ENCODE assay signal across 23 cellular contexts in genomic region chr17:63555475-63556156, GRCh38. TPM values are rescaled to one million over a fixed set of nuclear protein-coding genes. Genes with fewer than 3 reads are reported as not detected.
A peak's percentile ranks its signal among the peaks of the same experiment; 100 is the strongest.
DNase-seq lines count a peak whose midpoint lies in the region; TF ChIP-seq lines count a peak whose summit lies in the region.
"Had no signal": no experiment of that assay in that cellular context is flagged by ENCODE, and none has a peak within 500 bp of the region (broad histone marks: within the 10 kb centered on the region; RNA-seq: fewer than 3 reads in every experiment).

No MANE protein-coding gene starts in this region.

- H3K4me3 Mint-ChIP-seq in activated T-cell treated with anti-CD3 and anti-CD28 coated beads, Interleukin-2, amount 50 U/mL, for 24 hours, result no peak overlapping the region
- no peak overlapping the region for H3K4me3 Mint-ChIP-seq in dendritic cell treated with granulocyte-macrophage colony-stimulating factor and Interleukin-4, amounts not matched to agents 40 ng/mL and 50 ng/mL, for 4 days
- no peak overlapping the region for H3K4me3 Mint-ChIP-seq in endothelial cell (ENCODE audit: unreplicated experiment)
- H3K4me3 Mint-ChIP-seq: activated naive CD8-positive, alpha-beta T cell treated with anti-CD3 and anti-CD28 coated beads, Interleukin-2, amount 10 ng/mL, durations not matched to agents 7 days and 5 days had no signal

- peaks cover 47% of the 10 kb centered on the region for H3K36me3 Mint-ChIP-seq in activated T-cell treated with anti-CD3 and anti-CD28 coated beads, Interleukin-2, amount 50 U/mL, for 24 hours (ENCODE audit: low read depth)
- peaks cover 49% of the 10 kb centered on the region for H3K36me3 Mint-ChIP-seq in dendritic cell treated with granulocyte-macrophage colony-stimulating factor and Interleukin-4, amounts not matched to agents 40 ng/mL and 50 ng/mL, for 4 days (ENCODE audit: low read depth)
- peaks cover 2% of the 10 kb centered on the region for H3K36me3 Mint-ChIP-seq in endothelial cell (ENCODE audit: low read depth, unreplicated experiment)

- H3K27ac Mint-ChIP-seq in activated T-cell treated with anti-CD3 and anti-CD28 coated beads, Interleukin-2, amount 50 U/mL, for 24 hours, result peak overlapping the region; percentile 18
- H3K27ac Mint-ChIP-seq in dendritic cell treated with granulocyte-macrophage colony-stimulating factor and Interleukin-4, amounts not matched to agents 40 ng/mL and 50 ng/mL, for 4 days, result peak overlapping the region; percentile 74
- no peak overlapping the region for H3K27ac Mint-ChIP-seq in endothelial cell (ENCODE audit: unreplicated experiment)
- H3K27ac Mint-ChIP-seq: activated naive CD8-positive, alpha-beta T cell treated with anti-CD3 and anti-CD28 coated beads, Interleukin-2, amount 10 ng/mL, durations not matched to agents 7 days and 5 days had no signal

- TF ChIP-seq CTCF in NB4 (IDR thresholded peaks at IDR 0.05; ENCODE audit: low read depth, low read length) (no peak), GM13977 (IDR thresholded peaks at IDR 0.05; ENCODE audit: extremely low read depth, insufficient read depth, missing control alignments) (no peak), endothelial cell (IDR thresholded peaks at IDR 0.05; ENCODE audit: unreplicated experiment) (no peak)

- DNase-seq in activated T-cell treated with anti-CD3 and anti-CD28 coated beads, Interleukin-2, amount 50 U/mL, for 24 hours, result no peak
- no peak for DNase-seq in activated T-cell treated with anti-CD3 and anti-CD28 coated beads for 4 hours
- peak; percentile 29 for DNase-seq in NB4 (ENCODE audit: low read depth)
- peak; percentile 28 for DNase-seq in posterior vena cava (ENCODE audit: low spot score)
- no peak for DNase-seq in NCI-H2196 (lab: John Stamatoyannopoulos, UW; ENCODE audit: unreplicated experiment)
- DNase-seq in GM13977 (ENCODE audit: low spot score), result no peak
- no peak for DNase-seq in endothelial cell (ENCODE audit: low spot score)
- DNase-seq: activated naive CD8-positive, alpha-beta T cell treated with anti-CD3 and anti-CD28 coated beads, Interleukin-2, amount 10 ng/mL, durations not matched to agents 7 days and 5 days; brain microvascular endothelial cell; CD8-positive, alpha-beta memory T cell; dermis blood vessel endothelial cell; HCEC 1CT; KG1; NCI-H1417; NCI-H2171; ovary; Peyer's patch; stomach had no signal

- intact Hi-C loops in dendritic cell treated with granulocyte-macrophage colony-stimulating factor and Interleukin-4, amounts not matched to agents 40 ng/mL and 50 ng/mL, for 4 days (cut with micrococcal nuclease), result no loop called here
- intact Hi-C loops in posterior vena cava (cut with DNase I), result no loop called here

- no peak overlapping the region for H3K4me3 ChIP-seq in NB4 (ENCODE audit: low read depth, low read length)
- H3K4me3 ChIP-seq: ovary, Peyer's patch, stomach had no signal

- in situ Hi-C loops in GM13977 (cut with MboI; ENCODE audit: low pct_unique_long_range_greater_than_20kb, low sequenced_read_pairs, unreplicated experiment), result no loop called here

- H3K9me3 Mint-ChIP-seq in activated T-cell treated with anti-CD3 and anti-CD28 coated beads, Interleukin-2, amount 50 U/mL, for 24 hours, result no peaks in the 10 kb centered on the region
- H3K9me3 Mint-ChIP-seq in dendritic cell treated with granulocyte-macrophage colony-stimulating factor and Interleukin-4, amounts not matched to agents 40 ng/mL and 50 ng/mL, for 4 days, result no peaks in the 10 kb centered on the region
- H3K9me3 Mint-ChIP-seq in endothelial cell (ENCODE audit: unreplicated experiment), result no peaks in the 10 kb centered on the region
- H3K9me3 Mint-ChIP-seq: activated naive CD8-positive, alpha-beta T cell treated with anti-CD3 and anti-CD28 coated beads, Interleukin-2, amount 10 ng/mL, durations not matched to agents 7 days and 5 days; CD8-positive, alpha-beta memory T cell had no signal

- H3K4me1 Mint-ChIP-seq in activated T-cell treated with anti-CD3 and anti-CD28 coated beads, Interleukin-2, amount 50 U/mL, for 24 hours (ENCODE audit: low read depth), result peaks cover 70% of the 10 kb centered on the region
- peaks cover 74% of the 10 kb centered on the region for H3K4me1 Mint-ChIP-seq in dendritic cell treated with granulocyte-macrophage colony-stimulating factor and Interleukin-4, amounts not matched to agents 40 ng/mL and 50 ng/mL, for 4 days (ENCODE audit: low read depth)
- H3K4me1 Mint-ChIP-seq in endothelial cell (ENCODE audit: unreplicated experiment), result peaks cover 9% of the 10 kb centered on the region

- TF ChIP-seq POLR2A in NB4 (IDR thresholded peaks at IDR 0.05; ENCODE audit: extremely low read depth, insufficient read length), result no peak

- no peaks in the 10 kb centered on the region for H3K27me3 Mint-ChIP-seq in activated T-cell treated with anti-CD3 and anti-CD28 coated beads, Interleukin-2, amount 50 U/mL, for 24 hours
- H3K27me3 Mint-ChIP-seq in dendritic cell treated with granulocyte-macrophage colony-stimulating factor and Interleukin-4, amounts not matched to agents 40 ng/mL and 50 ng/mL, for 4 days, result no peaks in the 10 kb centered on the region
- no peaks in the 10 kb centered on the region for H3K27me3 Mint-ChIP-seq in endothelial cell (ENCODE audit: unreplicated experiment)
- H3K27me3 Mint-ChIP-seq: activated naive CD8-positive, alpha-beta T cell treated with anti-CD3 and anti-CD28 coated beads, Interleukin-2, amount 10 ng/mL, durations not matched to agents 7 days and 5 days; CD8-positive, alpha-beta memory T cell had no signal

RNA-seq across cellular contexts. Expression of gene DCAF7, which starts 5.3 kb away (rescaled TPM):
- 10 to 100 TPM; 48.4 to 48.6 TPM for total RNA-seq in posterior vena cava
- total RNA-seq in endothelial cell (ENCODE audit: unreplicated experiment), result 123 TPM

RNA-seq across cellular contexts. Expression of gene KCNH6, which starts 32.5 kb away (rescaled TPM):
- total RNA-seq in posterior vena cava (not detected), endothelial cell (ENCODE audit: unreplicated experiment) (18.6 TPM)
- total RNA-seq: activated naive CD8-positive, alpha-beta T cell treated with anti-CD3 and anti-CD28 coated beads, Interleukin-2, amount 10 ng/mL, durations not matched to agents 7 days and 5 days; CD8-positive, alpha-beta memory T cell; Daoy; dermis blood vessel endothelial cell; esophagus mucosa; glomerular endothelial cell; urinary bladder had no signal

RNA-seq across cellular contexts. Expression of gene TACO1, which starts 45.1 kb away (rescaled TPM):
- total RNA-seq in posterior vena cava (10 to 100 TPM; 11.6 to 14.3 TPM), endothelial cell (ENCODE audit: unreplicated experiment) (19.4 TPM)

Comparison
In these comparisons a context has a peak if more than half of its experiments do, and no peak if none do; other contexts are left out.
1. DNase-seq: peak in NB4 (single experiment) and posterior vena cava (single experiment); none in activated T-cell treated with anti-CD3 and anti-CD28 coated beads, Interleukin-2, amount 50 U/mL, for 24 hours (single experiment), activated T-cell treated with anti-CD3 and anti-CD28 coated beads for 4 hours (single experiment), NCI-H2196 (single experiment), GM13977 (single experiment) and endothelial cell (single experiment).
2. RNA of gene KCNH6, which starts 32.5 kb away (total RNA-seq): 18.6 TPM in endothelial cell (single experiment); not detected in posterior vena cava; every median in the first group is over 10 times any median in the second.